7 cellular contexts compared by ENCODE assay signal in genomic region chr3:114838025-114838424, GRCh38.
"Had no signal": no experiment of that assay in that cellular context is flagged by ENCODE, and none has a peak within 500 bp of the region (broad histone marks: within the 10 kb centered on the region; RNA-seq: fewer than 3 reads in every experiment).

No MANE protein-coding gene starts in this region.

- H3K27ac ChIP-seq: HL-60, KMS-11 had no signal

- FAIRE-seq: HTR-8/SVneo had no signal

- H3K4me2 ChIP-seq: KMS-11 had no signal

- H3K9ac ChIP-seq: KMS-11 had no signal

- DNase-seq: Karpas-422, Kasumi-1, KBM-7, KG1 had no signal
